ENCODE assay signal across 1 cellular context in genomic region chr12:6914246-6914947, GRCh38.
TF ChIP-seq lines count a peak whose summit lies in the region.

ENO2 (plus strand) TSS chr12:6914580; CDS start chr12:6915833, 1,253 bp downstream.

TF ChIP-seq in HEK293, 187 proteins besides CTCF, POLR2A, EP300 and RAD21 (continued from another document and continues in another):
- TF ChIP-seq, protein P1, sequence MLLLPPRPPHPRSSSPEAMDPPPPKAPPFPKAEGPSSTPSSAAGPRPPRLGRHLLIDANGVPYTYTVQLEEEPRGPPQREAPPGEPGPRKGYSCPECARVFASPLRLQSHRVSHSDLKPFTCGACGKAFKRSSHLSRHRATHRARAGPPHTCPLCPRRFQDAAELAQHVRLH (tag by site-specific recombination; IDR thresholded peaks at IDR 0.05) = no peak
- TF ChIP-seq PATZ1 (tag by site-specific recombination; IDR thresholded peaks at IDR 0.05) (peak; percentile 92), GLIS1 (tag by site-specific recombination; IDR thresholded peaks at IDR 0.05) (peak; percentile 32; the same call in 1 of the 2 replicates), ZNF571 (tag by site-specific recombination; IDR thresholded peaks at IDR 0.05) (no peak), GLI2 (tag by site-specific recombination; IDR thresholded peaks at IDR 0.05; ENCODE audit: borderline replicate concordance, low read depth) (no peak), MEIS1 (CRISPR knock-in tag; IDR thresholded peaks at IDR 0.05; ENCODE audit: borderline replicate concordance) (no peak), ZNF501 (tag by site-specific recombination; IDR thresholded peaks at IDR 0.05) (peak; percentile 62; the same call in 1 of the 2 replicates), ZNF433 (tag by site-specific recombination; IDR thresholded peaks at IDR 0.05; ENCODE audit: low read depth) (no peak), TCF7L2 (IDR thresholded peaks at IDR 0.05; ENCODE audit: borderline replicate concordance, low read depth, low read length) (no peak), ZNF138 (tag by site-specific recombination; IDR thresholded peaks at IDR 0.05; ENCODE audit: borderline replicate concordance) (no peak), ZBTB6 (tag by site-specific recombination; IDR thresholded peaks at IDR 0.05) (0 out of 2 replicates have a peak, but pooled peaks have one; percentile 7), ZNF48 (tag by site-specific recombination; IDR thresholded peaks at IDR 0.05) (no peak), HOXA7 (CRISPR knock-in tag; IDR thresholded peaks at IDR 0.05; ENCODE audit: borderline replicate concordance) (no peak), ZNF19 (tag by site-specific recombination; IDR thresholded peaks at IDR 0.05; ENCODE audit: low read depth) (no peak), ZBTB21 (tag by site-specific recombination; IDR thresholded peaks at IDR 0.05) (no peak), ZNF398 (tag by site-specific recombination; IDR thresholded peaks at IDR 0.05) (peak; percentile 86), ZNF521 (tag by site-specific recombination; IDR thresholded peaks at IDR 0.05) (no peak), ZBTB8A (tag by site-specific recombination; IDR thresholded peaks at IDR 0.05) (peak; percentile 98), ZNF133 (tag by site-specific recombination; IDR thresholded peaks at IDR 0.05) (no peak), ZNF274 (IDR thresholded peaks at IDR 0.05; ENCODE audit: low read length) (no peak), ZNF274 (tag by site-specific recombination; IDR thresholded peaks at IDR 0.05; ENCODE audit: borderline replicate concordance) (no peak), GLI4 (tag by site-specific recombination; IDR thresholded peaks at IDR 0.05) (peak; percentile 63; the same call in 1 of the 2 replicates), ZNF211 (tag by site-specific recombination; IDR thresholded peaks at IDR 0.05; ENCODE audit: low read depth) (no peak), ZNF394 (tag by site-specific recombination; IDR thresholded peaks at IDR 0.05; ENCODE audit: borderline replicate concordance) (peak; percentile 40; the same call in 1 of the 2 replicates), ZNF391 (tag by site-specific recombination; IDR thresholded peaks at IDR 0.05; ENCODE audit: borderline replicate concordance, low read depth) (0 out of 2 replicates have a peak, but pooled peaks have one; percentile 42), ZNF112 (tag by site-specific recombination; IDR thresholded peaks at IDR 0.05) (no peak), KLF9 (tag by site-specific recombination; IDR thresholded peaks at IDR 0.05; ENCODE audit: low read depth) (no peak; the same call in 1 of the 2 replicates), BCL11B (tag by site-specific recombination; IDR thresholded peaks at IDR 0.05; ENCODE audit: low read depth) (0 out of 2 replicates have a peak, but pooled peaks have one; percentile 44), GLIS2 (tag by site-specific recombination; IDR thresholded peaks at IDR 0.05) (peak; percentile 35; the same call in 1 of the 2 replicates), ZBTB48 (tag by site-specific recombination; IDR thresholded peaks at IDR 0.05) (peak; percentile 38; the same call in 1 of the 2 replicates), ZBTB26 (tag by site-specific recombination; optimal IDR thresholded peaks at IDR 0.05) (peak; percentile 84), SP7 (tag by site-specific recombination; IDR thresholded peaks at IDR 0.05) (0 out of 2 replicates have a peak, but pooled peaks have one; percentile 46), SALL2 (tag by site-specific recombination; IDR thresholded peaks at IDR 0.05; ENCODE audit: borderline replicate concordance) (no peak), ZNF837 (tag by site-specific recombination; IDR thresholded peaks at IDR 0.05) (no peak), ZNF514 (tag by site-specific recombination; IDR thresholded peaks at IDR 0.05) (no peak), IKZF3 (tag by site-specific recombination; IDR thresholded peaks at IDR 0.05) (no peak), KLF16 (tag by site-specific recombination; IDR thresholded peaks at IDR 0.05) (peak; percentile 66), ZNF404 (tag by site-specific recombination; IDR thresholded peaks at IDR 0.05) (no peak), ZNF221 (tag by site-specific recombination; IDR thresholded peaks at IDR 0.05; ENCODE audit: borderline replicate concordance) (no peak)
- TF ChIP-seq, protein P2, sequence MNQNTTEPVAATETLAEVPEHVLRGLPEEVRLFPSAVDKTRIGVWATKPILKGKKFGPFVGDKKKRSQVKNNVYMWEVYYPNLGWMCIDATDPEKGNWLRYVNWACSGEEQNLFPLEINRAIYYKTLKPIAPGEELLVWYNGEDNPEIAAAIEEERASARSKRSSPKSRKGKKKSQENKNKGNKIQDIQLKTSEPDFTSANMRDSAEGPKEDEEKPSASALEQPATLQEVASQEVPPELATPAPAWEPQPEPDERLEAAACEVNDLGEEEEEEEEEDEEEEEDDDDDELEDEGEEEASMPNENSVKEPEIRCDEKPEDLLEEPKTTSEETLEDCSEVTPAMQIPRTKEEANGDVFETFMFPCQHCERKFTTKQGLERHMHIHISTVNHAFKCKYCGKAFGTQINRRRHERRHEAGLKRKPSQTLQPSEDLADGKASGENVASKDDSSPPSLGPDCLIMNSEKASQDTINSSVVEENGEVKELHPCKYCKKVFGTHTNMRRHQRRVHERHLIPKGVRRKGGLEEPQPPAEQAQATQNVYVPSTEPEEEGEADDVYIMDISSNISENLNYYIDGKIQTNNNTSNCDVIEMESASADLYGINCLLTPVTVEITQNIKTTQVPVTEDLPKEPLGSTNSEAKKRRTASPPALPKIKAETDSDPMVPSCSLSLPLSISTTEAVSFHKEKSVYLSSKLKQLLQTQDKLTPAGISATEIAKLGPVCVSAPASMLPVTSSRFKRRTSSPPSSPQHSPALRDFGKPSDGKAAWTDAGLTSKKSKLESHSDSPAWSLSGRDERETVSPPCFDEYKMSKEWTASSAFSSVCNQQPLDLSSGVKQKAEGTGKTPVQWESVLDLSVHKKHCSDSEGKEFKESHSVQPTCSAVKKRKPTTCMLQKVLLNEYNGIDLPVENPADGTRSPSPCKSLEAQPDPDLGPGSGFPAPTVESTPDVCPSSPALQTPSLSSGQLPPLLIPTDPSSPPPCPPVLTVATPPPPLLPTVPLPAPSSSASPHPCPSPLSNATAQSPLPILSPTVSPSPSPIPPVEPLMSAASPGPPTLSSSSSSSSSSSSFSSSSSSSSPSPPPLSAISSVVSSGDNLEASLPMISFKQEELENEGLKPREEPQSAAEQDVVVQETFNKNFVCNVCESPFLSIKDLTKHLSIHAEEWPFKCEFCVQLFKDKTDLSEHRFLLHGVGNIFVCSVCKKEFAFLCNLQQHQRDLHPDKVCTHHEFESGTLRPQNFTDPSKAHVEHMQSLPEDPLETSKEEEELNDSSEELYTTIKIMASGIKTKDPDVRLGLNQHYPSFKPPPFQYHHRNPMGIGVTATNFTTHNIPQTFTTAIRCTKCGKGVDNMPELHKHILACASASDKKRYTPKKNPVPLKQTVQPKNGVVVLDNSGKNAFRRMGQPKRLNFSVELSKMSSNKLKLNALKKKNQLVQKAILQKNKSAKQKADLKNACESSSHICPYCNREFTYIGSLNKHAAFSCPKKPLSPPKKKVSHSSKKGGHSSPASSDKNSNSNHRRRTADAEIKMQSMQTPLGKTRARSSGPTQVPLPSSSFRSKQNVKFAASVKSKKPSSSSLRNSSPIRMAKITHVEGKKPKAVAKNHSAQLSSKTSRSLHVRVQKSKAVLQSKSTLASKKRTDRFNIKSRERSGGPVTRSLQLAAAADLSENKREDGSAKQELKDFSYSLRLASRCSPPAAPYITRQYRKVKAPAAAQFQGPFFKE (tag by site-specific recombination; IDR thresholded peaks at IDR 0.05; ENCODE audit: borderline replicate concordance) = peak; percentile 89; the same call in 1 of the 2 replicates
- TF ChIP-seq, protein P3, sequence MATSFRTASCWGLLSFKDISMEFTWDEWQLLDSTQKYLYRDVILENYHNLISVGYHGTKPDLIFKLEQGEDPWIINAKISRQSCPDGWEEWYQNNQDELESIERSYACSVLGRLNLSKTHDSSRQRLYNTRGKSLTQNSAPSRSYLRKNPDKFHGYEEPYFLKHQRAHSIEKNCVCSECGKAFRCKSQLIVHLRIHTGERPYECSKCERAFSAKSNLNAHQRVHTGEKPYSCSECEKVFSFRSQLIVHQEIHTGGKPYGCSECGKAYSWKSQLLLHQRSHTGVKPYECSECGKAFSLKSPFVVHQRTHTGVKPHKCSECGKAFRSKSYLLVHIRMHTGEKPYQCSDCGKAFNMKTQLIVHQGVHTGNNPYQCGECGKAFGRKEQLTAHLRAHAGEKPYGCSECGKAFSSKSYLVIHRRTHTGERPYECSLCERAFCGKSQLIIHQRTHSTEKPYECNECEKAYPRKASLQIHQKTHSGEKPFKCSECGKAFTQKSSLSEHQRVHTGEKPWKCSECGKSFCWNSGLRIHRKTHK (tag by site-specific recombination; IDR thresholded peaks at IDR 0.05) = no peak
- TF ChIP-seq, protein P4, sequence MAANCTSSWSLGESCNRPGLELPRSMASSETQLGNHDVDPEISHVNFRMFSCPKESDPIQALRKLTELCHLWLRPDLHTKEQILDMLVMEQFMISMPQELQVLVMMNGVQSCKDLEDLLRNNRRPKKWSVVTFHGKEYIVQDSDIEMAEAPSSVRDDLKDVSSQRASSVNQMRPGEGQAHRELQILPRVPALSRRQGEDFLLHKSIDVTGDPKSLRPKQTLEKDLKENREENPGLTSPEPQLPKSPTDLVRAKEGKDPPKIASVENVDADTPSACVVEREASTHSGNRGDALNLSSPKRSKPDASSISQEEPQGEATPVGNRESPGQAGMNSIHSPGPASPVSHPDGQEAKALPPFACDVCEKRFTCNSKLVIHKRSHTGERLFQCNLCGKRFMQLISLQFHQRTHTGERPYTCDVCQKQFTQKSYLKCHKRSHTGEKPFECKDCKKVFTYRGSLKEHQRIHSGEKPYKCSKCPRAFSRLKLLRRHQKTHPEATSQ (tag by site-specific recombination; IDR thresholded peaks at IDR 0.05) = peak; percentile 53; the same call in 1 of the 2 replicates
- TF ChIP-seq, protein P5, sequence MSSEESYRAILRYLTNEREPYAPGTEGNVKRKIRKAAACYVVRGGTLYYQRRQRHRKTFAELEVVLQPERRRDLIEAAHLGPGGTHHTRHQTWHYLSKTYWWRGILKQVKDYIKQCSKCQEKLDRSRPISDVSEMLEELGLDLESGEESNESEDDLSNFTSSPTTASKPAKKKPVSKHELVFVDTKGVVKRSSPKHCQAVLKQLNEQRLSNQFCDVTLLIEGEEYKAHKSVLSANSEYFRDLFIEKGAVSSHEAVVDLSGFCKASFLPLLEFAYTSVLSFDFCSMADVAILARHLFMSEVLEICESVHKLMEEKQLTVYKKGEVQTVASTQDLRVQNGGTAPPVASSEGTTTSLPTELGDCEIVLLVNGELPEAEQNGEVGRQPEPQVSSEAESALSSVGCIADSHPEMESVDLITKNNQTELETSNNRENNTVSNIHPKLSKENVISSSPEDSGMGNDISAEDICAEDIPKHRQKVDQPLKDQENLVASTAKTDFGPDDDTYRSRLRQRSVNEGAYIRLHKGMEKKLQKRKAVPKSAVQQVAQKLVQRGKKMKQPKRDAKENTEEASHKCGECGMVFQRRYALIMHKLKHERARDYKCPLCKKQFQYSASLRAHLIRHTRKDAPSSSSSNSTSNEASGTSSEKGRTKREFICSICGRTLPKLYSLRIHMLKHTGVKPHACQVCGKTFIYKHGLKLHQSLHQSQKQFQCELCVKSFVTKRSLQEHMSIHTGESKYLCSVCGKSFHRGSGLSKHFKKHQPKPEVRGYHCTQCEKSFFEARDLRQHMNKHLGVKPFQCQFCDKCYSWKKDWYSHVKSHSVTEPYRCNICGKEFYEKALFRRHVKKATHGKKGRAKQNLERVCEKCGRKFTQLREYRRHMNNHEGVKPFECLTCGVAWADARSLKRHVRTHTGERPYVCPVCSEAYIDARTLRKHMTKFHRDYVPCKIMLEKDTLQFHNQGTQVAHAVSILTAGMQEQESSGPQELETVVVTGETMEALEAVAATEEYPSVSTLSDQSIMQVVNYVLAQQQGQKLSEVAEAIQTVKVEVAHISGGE (tag by site-specific recombination; conservative IDR thresholded peaks at IDR 0.05; ENCODE audit: low read depth) = peak; percentile 88
